In genomic region chr11:117993988-117994741, GRCh38 we compare ENCODE assay signal across 14 cellular contexts. TPM values are rescaled to one million over a fixed set of nuclear protein-coding genes. Genes with fewer than 3 reads are reported as not detected.
DNase-seq lines count a peak whose midpoint lies in the region; ATAC-seq, FAIRE-seq and TF ChIP-seq lines count a peak whose summit lies in the region.
"Had no signal": no experiment of that assay in that cellular context is flagged by ENCODE, and none has a peak within 500 bp of the region (broad histone marks: within the 10 kb centered on the region; RNA-seq: fewer than 3 reads in every experiment).

No MANE protein-coding gene starts in this region.

- ATAC-seq in CD4-positive, alpha-beta T cell (ENCODE audit: poor library complexity), result no peak
- no peak for ATAC-seq in activated naive CD8-positive, alpha-beta T cell treated with anti-CD3 and anti-CD28 coated beads, Interleukin-2, amount 10 ng/mL, durations not matched to agents 7 days and 5 days (ENCODE audit: low read depth)
- ATAC-seq in lung (ENCODE audit: insufficient read depth, low FRiP score) (peak; percentile 38), HG02798 (IDR thresholded peaks at IDR 0.05; ENCODE audit: poor library complexity, unreplicated experiment) (no peak)

- peak overlapping the region; percentile 34 for H3K27ac ChIP-seq in CD4-positive, alpha-beta T cell (ENCODE audit: low read depth, low read length)
- H3K27ac ChIP-seq in lung (ENCODE audit: low read depth in 1 of 2, low read length in 1 of 2), result no peak overlapping the region
- H3K27ac ChIP-seq in WERI-Rb-1, result no peak overlapping the region

- no peaks in the 10 kb centered on the region for H3K27me3 Mint-ChIP-seq in CD4-positive, alpha-beta T cell
- H3K27me3 Mint-ChIP-seq in activated naive CD8-positive, alpha-beta T cell treated with anti-CD3 and anti-CD28 coated beads, Interleukin-2, amount 10 ng/mL, durations not matched to agents 7 days and 5 days, result no peaks in the 10 kb centered on the region
- H3K27me3 Mint-ChIP-seq: memory B cell had no signal

- CTCF ChIA-PET in CD4-positive, alpha-beta T cell (lab: Charles Lee), result interaction anchor here (1.1 to 1.6 kb wide), 4 partner anchors 27 to 187 kb away, joined by 3 to 4 read pairs (median 3); no protein-coding TSS in a partner anchor

- intact Hi-C loops in CD4-positive, alpha-beta T cell (cut with DNase I, micrococcal nuclease), result no loop called here

- H3K9me2 ChIP-seq in Loucy (replicated peaks; ENCODE audit: low read depth, low read length), result no peaks in the 10 kb centered on the region

- H3K27me3 ChIP-seq in CD4-positive, alpha-beta T cell (ENCODE audit: control insufficient read depth, insufficient read depth, low read length), result no peaks in the 10 kb centered on the region
- H3K27me3 ChIP-seq in Loucy (ENCODE audit: insufficient read depth, low read length, poor library complexity, severe bottlenecking) (no peaks in the 10 kb centered on the region), lung (ENCODE audit: control insufficient read depth, insufficient read depth) (no peaks in the 10 kb centered on the region), WERI-Rb-1 (ENCODE audit: insufficient read depth, low read depth, severe bottlenecking) (no peaks in the 10 kb centered on the region)

- no peaks in the 10 kb centered on the region for H3K36me3 ChIP-seq in Loucy (ENCODE audit: insufficient read depth, low read length)
- peaks cover 0 to 6% of the 10 kb centered on the region in 2 donors for H3K36me3 ChIP-seq in lung (ENCODE audit: control insufficient read depth in 2 of 2, insufficient read depth in 2 of 2, low read length in 2 of 2)
- H3K36me3 ChIP-seq in WERI-Rb-1, result no peaks in the 10 kb centered on the region; the same call in 1 of the 2 replicates

- DNase-seq in CD4-positive, alpha-beta T cell, result no peak
- DNase-seq in activated naive CD8-positive, alpha-beta T cell treated with anti-CD3 and anti-CD28 coated beads, Interleukin-2, amount 10 ng/mL, durations not matched to agents 7 days and 5 days, result no peak
- DNase-seq in lung (ENCODE audit: low spot score) (no peak), WERI-Rb-1 (no peak), NCI-H524 (lab: John Stamatoyannopoulos, UW) (no peak), RCC 7860 (ENCODE audit: low spot score) (no peak)
- DNase-seq: activated CD4-positive, alpha-beta T cell treated with anti-CD3 and anti-CD28 coated beads for 1 hour; Calu3; glutamatergic neuron; H7; NCI-H226 had no signal

- no peaks in the 10 kb centered on the region for H4K20me1 ChIP-seq in Loucy (ENCODE audit: insufficient read depth, low read length, poor library complexity, severe bottlenecking)

- FAIRE-seq in RCC 7860 (lab: Jason Lieb, UNC), result no peak

- no peaks in the 10 kb centered on the region for H3F3A ChIP-seq in Loucy (ENCODE audit: low read depth)

- no peak overlapping the region for H3K4me2 ChIP-seq in Loucy (ENCODE audit: low read depth, low read length, poor library complexity, severe bottlenecking)

- TF ChIP-seq CTCF in CD4-positive, alpha-beta T cell (IDR thresholded peaks at IDR 0.05), result no peak
- TF ChIP-seq CTCF in Loucy (conservative IDR thresholded peaks at IDR 0.05; ENCODE audit: low read length) (no peak), lung (IDR thresholded peaks at IDR 0.05; ENCODE audit: control extremely low read depth, extremely low read depth) (no peak), WERI-Rb-1 (IDR thresholded peaks at IDR 0.05; ENCODE audit: low read depth, low read length) (no peak)

- H2AFZ ChIP-seq in Loucy (ENCODE audit: low read length), result peak overlapping the region; percentile 38; the same call in 1 of the 2 replicates

- no peak overlapping the region for H3K4me3 ChIP-seq in Loucy (ENCODE audit: low read length, poor library complexity, severe bottlenecking)
- H3K4me3 ChIP-seq in lung, result no peak overlapping the region
- no peak overlapping the region for H3K4me3 ChIP-seq in WERI-Rb-1 (ENCODE audit: low read depth, low read length)

- H3K36me3 Mint-ChIP-seq in CD4-positive, alpha-beta T cell (ENCODE audit: low read depth), result peaks cover 100% of the 10 kb centered on the region
- peaks cover 83% of the 10 kb centered on the region for H3K36me3 Mint-ChIP-seq in activated naive CD8-positive, alpha-beta T cell treated with anti-CD3 and anti-CD28 coated beads, Interleukin-2, amount 10 ng/mL, durations not matched to agents 7 days and 5 days

- H3K9me3 ChIP-seq in CD4-positive, alpha-beta T cell (ENCODE audit: control insufficient read depth, low read length), result no peaks in the 10 kb centered on the region
- H3K9me3 ChIP-seq in Loucy (ENCODE audit: insufficient read depth, low read depth, low read length), result no peaks in the 10 kb centered on the region
- no peaks in the 10 kb centered on the region for H3K9me3 ChIP-seq in lung (ENCODE audit: control insufficient read depth in 2 of 2, insufficient read depth in 1 of 2, low read length in 1 of 2)
- H3K9me3 ChIP-seq in WERI-Rb-1 (ENCODE audit: severe bottlenecking), result no peaks in the 10 kb centered on the region

- POLR2A ChIA-PET in CD4-positive, alpha-beta T cell (lab: Charles Lee), result interaction anchor here (1.0 to 24.2 kb wide), 5 partner anchors 7 to 179 kb away, joined by 4 to 392 read pairs (median 273); partner anchors contain the start of gene IL10RA
- POLR2A ChIA-PET in activated naive CD8-positive, alpha-beta T cell treated with anti-CD3 and anti-CD28 coated beads, Interleukin-2, amount 10 ng/mL, durations not matched to agents 7 days and 5 days (lab: Charles Lee), result interaction anchor here (1.2 to 32.4 kb wide), 8 partner anchors 8 to 170 kb away, joined by 4 to 608 read pairs (median 8); partner anchors contain the start of genes FXYD2 and IL10RA

- H3K4me1 ChIP-seq in Loucy (ENCODE audit: insufficient read depth, low read length, poor library complexity, severe bottlenecking) (no peaks in the 10 kb centered on the region), lung (ENCODE audit: control insufficient read depth in 2 of 2, insufficient read depth in 2 of 2, low read length in 2 of 2) (no peaks in the 10 kb centered on the region)

- no peak overlapping the region for H3K9ac ChIP-seq in Loucy (ENCODE audit: low read depth, low read length, poor library complexity, severe bottlenecking)

- H3K79me2 ChIP-seq in Loucy (ENCODE audit: insufficient read depth, low read length), result no peaks in the 10 kb centered on the region

- no peaks in the 10 kb centered on the region for H3K9me3 Mint-ChIP-seq in CD4-positive, alpha-beta T cell
- H3K9me3 Mint-ChIP-seq in activated naive CD8-positive, alpha-beta T cell treated with anti-CD3 and anti-CD28 coated beads, Interleukin-2, amount 10 ng/mL, durations not matched to agents 7 days and 5 days, result no peaks in the 10 kb centered on the region

- 49 to 70% methylated on average over 9 of the region's 9 CpGs for WGBS in lung, 2 donors

- peak overlapping the region; percentile 87 for H3K27ac Mint-ChIP-seq in CD4-positive, alpha-beta T cell
- H3K27ac Mint-ChIP-seq in activated naive CD8-positive, alpha-beta T cell treated with anti-CD3 and anti-CD28 coated beads, Interleukin-2, amount 10 ng/mL, durations not matched to agents 7 days and 5 days, result peak overlapping the region; percentile 59
- H3K27ac Mint-ChIP-seq: memory B cell had no signal

- H3K4me1 Mint-ChIP-seq in CD4-positive, alpha-beta T cell (ENCODE audit: low read depth), result peaks cover 85% of the 10 kb centered on the region
- H3K4me1 Mint-ChIP-seq in activated naive CD8-positive, alpha-beta T cell treated with anti-CD3 and anti-CD28 coated beads, Interleukin-2, amount 10 ng/mL, durations not matched to agents 7 days and 5 days, result peaks cover 83% of the 10 kb centered on the region

- peak overlapping the region; percentile 38 for H3K4me3 Mint-ChIP-seq in CD4-positive, alpha-beta T cell
- H3K4me3 Mint-ChIP-seq in activated naive CD8-positive, alpha-beta T cell treated with anti-CD3 and anti-CD28 coated beads, Interleukin-2, amount 10 ng/mL, durations not matched to agents 7 days and 5 days, result peak overlapping the region; percentile 56
- H3K4me3 Mint-ChIP-seq: memory B cell had no signal

RNA-seq across cellular contexts. Expression of gene IL10RA, which starts 8.0 kb away (rescaled TPM):
- total RNA-seq in CD4-positive, alpha-beta T cell, result 100 to 1,000 TPM; 193 to 203 TPM
- 100 to 1,000 TPM; 304 TPM for total RNA-seq in activated naive CD8-positive, alpha-beta T cell treated with anti-CD3 and anti-CD28 coated beads, Interleukin-2, amount 10 ng/mL, durations not matched to agents 7 days and 5 days
- 10 to 100 TPM; 15.4 to 41.1 TPM for total RNA-seq in lung
- 10 to 100 TPM in 1 of 2 donors, 1 to 10 TPM in 1; 7.9 to 52.5 TPM for polyA plus RNA-seq in lung
- total RNA-seq: H7 had no signal

Comparison
In these comparisons a context has a peak if more than half of its experiments do, and no peak if none do; other contexts are left out.
1. RNA of gene IL10RA, which starts 8.0 kb away (total RNA-seq): 304 TPM in activated naive CD8-positive, alpha-beta T cell treated with anti-CD3 and anti-CD28 coated beads, Interleukin-2, amount 10 ng/mL, durations not matched to agents 7 days and 5 days and 193 to 203 TPM in CD4-positive, alpha-beta T cell; 15.4 to 41.1 TPM in lung; every median in the first group is over 4 times any median in the second.